Comparison of ENCODE assay signal across 2 cellular contexts in the genomic region with DNA sequence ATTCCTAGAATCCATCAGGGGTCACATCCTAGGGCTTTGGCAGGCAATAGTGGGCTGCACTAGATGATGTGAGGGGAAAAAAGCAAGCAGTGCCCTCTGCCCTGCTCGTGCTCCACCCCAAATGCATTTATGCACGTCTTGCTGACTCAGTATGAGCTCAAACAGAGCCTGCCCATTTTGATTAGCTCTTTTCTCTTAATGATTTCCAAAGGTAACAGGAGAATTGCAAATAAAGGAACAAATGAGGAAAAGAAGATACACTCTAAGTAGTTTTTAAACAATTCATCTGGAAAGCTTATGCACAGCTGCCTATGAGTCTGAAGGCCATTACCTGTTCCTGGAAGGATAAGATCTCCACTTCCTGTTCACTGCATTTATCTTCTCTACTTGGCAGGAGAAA.
A peak's percentile ranks its signal among the peaks of the same experiment; 100 is the strongest.
TF ChIP-seq lines count a peak whose summit lies in the region.

No MANE protein-coding gene starts in this region.

TF ChIP-seq in GM23338, 12 proteins besides CTCF, POLR2A, EP300 and RAD21 (continued from another document and continues in another):
- TF ChIP-seq, protein P1, sequence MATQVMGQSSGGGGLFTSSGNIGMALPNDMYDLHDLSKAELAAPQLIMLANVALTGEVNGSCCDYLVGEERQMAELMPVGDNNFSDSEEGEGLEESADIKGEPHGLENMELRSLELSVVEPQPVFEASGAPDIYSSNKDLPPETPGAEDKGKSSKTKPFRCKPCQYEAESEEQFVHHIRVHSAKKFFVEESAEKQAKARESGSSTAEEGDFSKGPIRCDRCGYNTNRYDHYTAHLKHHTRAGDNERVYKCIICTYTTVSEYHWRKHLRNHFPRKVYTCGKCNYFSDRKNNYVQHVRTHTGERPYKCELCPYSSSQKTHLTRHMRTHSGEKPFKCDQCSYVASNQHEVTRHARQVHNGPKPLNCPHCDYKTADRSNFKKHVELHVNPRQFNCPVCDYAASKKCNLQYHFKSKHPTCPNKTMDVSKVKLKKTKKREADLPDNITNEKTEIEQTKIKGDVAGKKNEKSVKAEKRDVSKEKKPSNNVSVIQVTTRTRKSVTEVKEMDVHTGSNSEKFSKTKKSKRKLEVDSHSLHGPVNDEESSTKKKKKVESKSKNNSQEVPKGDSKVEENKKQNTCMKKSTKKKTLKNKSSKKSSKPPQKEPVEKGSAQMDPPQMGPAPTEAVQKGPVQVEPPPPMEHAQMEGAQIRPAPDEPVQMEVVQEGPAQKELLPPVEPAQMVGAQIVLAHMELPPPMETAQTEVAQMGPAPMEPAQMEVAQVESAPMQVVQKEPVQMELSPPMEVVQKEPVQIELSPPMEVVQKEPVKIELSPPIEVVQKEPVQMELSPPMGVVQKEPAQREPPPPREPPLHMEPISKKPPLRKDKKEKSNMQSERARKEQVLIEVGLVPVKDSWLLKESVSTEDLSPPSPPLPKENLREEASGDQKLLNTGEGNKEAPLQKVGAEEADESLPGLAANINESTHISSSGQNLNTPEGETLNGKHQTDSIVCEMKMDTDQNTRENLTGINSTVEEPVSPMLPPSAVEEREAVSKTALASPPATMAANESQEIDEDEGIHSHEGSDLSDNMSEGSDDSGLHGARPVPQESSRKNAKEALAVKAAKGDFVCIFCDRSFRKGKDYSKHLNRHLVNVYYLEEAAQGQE (IDR thresholded peaks at IDR 0.05; ENCODE audit: unreplicated experiment): no peak
- no peak for TF ChIP-seq JUNB (IDR thresholded peaks at IDR 0.05; ENCODE audit: unreplicated experiment)
- no peak for TF ChIP-seq ZNF114 (CRISPR knock-in tag; IDR thresholded peaks at IDR 0.05)
- TF ChIP-seq NANOG (IDR thresholded peaks at IDR 0.05; ENCODE audit: borderline replicate concordance): no peak
- TF ChIP-seq, protein P2, sequence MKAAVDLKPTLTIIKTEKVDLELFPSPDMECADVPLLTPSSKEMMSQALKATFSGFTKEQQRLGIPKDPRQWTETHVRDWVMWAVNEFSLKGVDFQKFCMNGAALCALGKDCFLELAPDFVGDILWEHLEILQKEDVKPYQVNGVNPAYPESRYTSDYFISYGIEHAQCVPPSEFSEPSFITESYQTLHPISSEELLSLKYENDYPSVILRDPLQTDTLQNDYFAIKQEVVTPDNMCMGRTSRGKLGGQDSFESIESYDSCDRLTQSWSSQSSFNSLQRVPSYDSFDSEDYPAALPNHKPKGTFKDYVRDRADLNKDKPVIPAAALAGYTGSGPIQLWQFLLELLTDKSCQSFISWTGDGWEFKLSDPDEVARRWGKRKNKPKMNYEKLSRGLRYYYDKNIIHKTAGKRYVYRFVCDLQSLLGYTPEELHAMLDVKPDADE (IDR thresholded peaks at IDR 0.05): no peak
- no peak for TF ChIP-seq EZH2 (IDR thresholded peaks at IDR 0.05; ENCODE audit: low read depth, unreplicated experiment)
- TF ChIP-seq, protein P3, sequence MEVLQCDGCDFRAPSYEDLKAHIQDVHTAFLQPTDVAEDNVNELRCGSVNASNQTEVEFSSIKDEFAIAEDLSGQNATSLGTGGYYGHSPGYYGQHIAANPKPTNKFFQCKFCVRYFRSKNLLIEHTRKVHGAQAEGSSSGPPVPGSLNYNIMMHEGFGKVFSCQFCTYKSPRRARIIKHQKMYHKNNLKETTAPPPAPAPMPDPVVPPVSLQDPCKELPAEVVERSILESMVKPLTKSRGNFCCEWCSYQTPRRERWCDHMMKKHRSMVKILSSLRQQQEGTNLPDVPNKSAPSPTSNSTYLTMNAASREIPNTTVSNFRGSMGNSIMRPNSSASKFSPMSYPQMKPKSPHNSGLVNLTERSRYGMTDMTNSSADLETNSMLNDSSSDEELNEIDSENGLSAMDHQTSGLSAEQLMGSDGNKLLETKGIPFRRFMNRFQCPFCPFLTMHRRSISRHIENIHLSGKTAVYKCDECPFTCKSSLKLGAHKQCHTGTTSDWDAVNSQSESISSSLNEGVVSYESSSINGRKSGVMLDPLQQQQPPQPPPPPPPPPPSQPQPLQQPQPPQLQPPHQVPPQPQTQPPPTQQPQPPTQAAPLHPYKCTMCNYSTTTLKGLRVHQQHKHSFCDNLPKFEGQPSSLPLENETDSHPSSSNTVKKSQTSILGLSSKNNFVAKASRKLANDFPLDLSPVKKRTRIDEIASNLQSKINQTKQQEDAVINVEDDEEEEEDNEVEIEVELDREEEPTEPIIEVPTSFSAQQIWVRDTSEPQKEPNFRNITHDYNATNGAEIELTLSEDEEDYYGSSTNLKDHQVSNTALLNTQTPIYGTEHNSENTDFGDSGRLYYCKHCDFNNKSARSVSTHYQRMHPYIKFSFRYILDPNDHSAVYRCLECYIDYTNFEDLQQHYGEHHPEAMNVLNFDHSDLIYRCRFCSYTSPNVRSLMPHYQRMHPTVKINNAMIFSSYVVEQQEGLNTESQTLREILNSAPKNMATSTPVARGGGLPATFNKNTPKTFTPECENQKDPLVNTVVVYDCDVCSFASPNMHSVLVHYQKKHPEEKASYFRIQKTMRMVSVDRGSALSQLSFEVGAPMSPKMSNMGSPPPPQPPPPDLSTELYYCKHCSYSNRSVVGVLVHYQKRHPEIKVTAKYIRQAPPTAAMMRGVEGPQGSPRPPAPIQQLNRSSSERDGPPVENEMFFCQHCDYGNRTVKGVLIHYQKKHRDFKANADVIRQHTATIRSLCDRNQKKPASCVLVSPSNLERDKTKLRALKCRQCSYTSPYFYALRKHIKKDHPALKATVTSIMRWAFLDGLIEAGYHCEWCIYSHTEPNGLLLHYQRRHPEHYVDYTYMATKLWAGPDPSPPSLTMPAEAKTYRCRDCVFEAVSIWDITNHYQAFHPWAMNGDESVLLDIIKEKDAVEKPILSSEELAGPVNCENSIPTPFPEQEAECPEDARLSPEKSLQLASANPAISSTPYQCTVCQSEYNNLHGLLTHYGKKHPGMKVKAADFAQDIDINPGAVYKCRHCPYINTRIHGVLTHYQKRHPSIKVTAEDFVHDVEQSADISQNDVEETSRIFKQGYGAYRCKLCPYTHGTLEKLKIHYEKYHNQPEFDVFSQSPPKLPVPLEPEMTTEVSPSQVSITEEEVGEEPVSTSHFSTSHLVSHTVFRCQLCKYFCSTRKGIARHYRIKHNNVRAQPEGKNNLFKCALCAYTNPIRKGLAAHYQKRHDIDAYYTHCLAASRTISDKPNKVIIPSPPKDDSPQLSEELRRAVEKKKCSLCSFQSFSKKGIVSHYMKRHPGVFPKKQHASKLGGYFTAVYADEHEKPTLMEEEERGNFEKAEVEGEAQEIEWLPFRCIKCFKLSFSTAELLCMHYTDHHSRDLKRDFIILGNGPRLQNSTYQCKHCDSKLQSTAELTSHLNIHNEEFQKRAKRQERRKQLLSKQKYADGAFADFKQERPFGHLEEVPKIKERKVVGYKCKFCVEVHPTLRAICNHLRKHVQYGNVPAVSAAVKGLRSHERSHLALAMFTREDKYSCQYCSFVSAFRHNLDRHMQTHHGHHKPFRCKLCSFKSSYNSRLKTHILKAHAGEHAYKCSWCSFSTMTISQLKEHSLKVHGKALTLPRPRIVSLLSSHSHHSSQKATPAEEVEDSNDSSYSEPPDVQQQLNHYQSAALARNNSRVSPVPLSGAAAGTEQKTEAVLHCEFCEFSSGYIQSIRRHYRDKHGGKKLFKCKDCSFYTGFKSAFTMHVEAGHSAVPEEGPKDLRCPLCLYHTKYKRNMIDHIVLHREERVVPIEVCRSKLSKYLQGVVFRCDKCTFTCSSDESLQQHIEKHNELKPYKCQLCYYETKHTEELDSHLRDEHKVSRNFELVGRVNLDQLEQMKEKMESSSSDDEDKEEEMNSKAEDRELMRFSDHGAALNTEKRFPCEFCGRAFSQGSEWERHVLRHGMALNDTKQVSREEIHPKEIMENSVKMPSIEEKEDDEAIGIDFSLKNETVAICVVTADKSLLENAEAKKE (CRISPR knock-in tag; IDR thresholded peaks at IDR 0.05): no peak
- TF ChIP-seq POLR2AphosphoS5 (IDR thresholded peaks at IDR 0.05; ENCODE audit: low read depth): no peak
- TF ChIP-seq STAT1 (IDR thresholded peaks at IDR 0.05; ENCODE audit: unreplicated experiment): no peak
- no peak for TF ChIP-seq CREB1 (CRISPR knock-in tag; IDR thresholded peaks at IDR 0.05; ENCODE audit: low read depth)

TF ChIP-seq in SK-N-SH, 30 proteins besides CTCF, POLR2A, EP300 and RAD21 (continued from another document):
- TF ChIP-seq, protein P4, sequence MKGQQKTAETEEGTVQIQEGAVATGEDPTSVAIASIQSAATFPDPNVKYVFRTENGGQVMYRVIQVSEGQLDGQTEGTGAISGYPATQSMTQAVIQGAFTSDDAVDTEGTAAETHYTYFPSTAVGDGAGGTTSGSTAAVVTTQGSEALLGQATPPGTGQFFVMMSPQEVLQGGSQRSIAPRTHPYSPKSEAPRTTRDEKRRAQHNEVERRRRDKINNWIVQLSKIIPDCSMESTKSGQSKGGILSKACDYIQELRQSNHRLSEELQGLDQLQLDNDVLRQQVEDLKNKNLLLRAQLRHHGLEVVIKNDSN (IDR thresholded peaks at IDR 0.05; ENCODE audit: borderline replicate concordance, low read depth): no peak
- TF ChIP-seq POLR2AphosphoS5 (IDR thresholded peaks at IDR 0.05; ENCODE audit: low read depth, low read length) (peak; percentile 54; the same call in 1 of the 2 replicates), SIN3A (IDR thresholded peaks at IDR 0.05; ENCODE audit: borderline replicate concordance, low read depth, low read length) (no peak), RXRA (IDR thresholded peaks at IDR 0.05; ENCODE audit: borderline replicate concordance, low read depth) (peak; percentile 48; the same call in 1 of the 2 replicates), NFIC (IDR thresholded peaks at IDR 0.05; ENCODE audit: borderline replicate concordance) (peak; percentile 79), TEAD4 (IDR thresholded peaks at IDR 0.05; ENCODE audit: borderline replicate concordance, insufficient read depth) (peak; percentile 56; the same call in 1 of the 2 replicates), TCF12 (IDR thresholded peaks at IDR 0.05) (peak; percentile 95), RFX5 (IDR thresholded peaks at IDR 0.05; ENCODE audit: low read length) (no peak), MXI1 (IDR thresholded peaks at IDR 0.05; ENCODE audit: low read depth, low read length) (no peak), GATA2 (CRISPR knock-in tag; IDR thresholded peaks at IDR 0.05) (no peak), JUND (IDR thresholded peaks at IDR 0.05) (peak; percentile 81), YY1 (IDR thresholded peaks at IDR 0.05; ENCODE audit: low read depth) (no peak), MEF2A (IDR thresholded peaks at IDR 0.05; ENCODE audit: borderline replicate concordance, low read depth) (no peak), CHD2 (IDR thresholded peaks at IDR 0.05; ENCODE audit: low read length, partially characterized antibody) (no peak), EZH2phosphoT487 (IDR thresholded peaks at IDR 0.05; ENCODE audit: borderline replicate concordance, low read depth) (no peak), FOXM1 (IDR thresholded peaks at IDR 0.05; ENCODE audit: low read depth) (peak; percentile 80)
- TF ChIP-seq, protein P5, sequence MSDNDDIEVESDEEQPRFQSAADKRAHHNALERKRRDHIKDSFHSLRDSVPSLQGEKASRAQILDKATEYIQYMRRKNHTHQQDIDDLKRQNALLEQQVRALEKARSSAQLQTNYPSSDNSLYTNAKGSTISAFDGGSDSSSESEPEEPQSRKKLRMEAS (IDR thresholded peaks at IDR 0.05; ENCODE audit: low read depth): no peak
- TF ChIP-seq, protein P6, sequence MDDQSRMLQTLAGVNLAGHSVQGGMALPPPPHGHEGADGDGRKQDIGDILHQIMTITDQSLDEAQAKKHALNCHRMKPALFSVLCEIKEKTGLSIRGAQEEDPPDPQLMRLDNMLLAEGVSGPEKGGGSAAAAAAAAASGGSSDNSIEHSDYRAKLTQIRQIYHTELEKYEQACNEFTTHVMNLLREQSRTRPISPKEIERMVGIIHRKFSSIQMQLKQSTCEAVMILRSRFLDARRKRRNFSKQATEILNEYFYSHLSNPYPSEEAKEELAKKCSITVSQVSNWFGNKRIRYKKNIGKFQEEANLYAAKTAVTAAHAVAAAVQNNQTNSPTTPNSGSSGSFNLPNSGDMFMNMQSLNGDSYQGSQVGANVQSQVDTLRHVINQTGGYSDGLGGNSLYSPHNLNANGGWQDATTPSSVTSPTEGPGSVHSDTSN (IDR thresholded peaks at IDR 0.05): peak; percentile 93
- TF ChIP-seq, protein P1 (IDR thresholded peaks at IDR 0.05; ENCODE audit: low read depth, low read length): no peak
